8 cellular contexts compared by ENCODE assay signal in genomic region chr18:54119524-54120019, GRCh38.
DNase-seq lines count a peak whose midpoint lies in the region; ATAC-seq and TF ChIP-seq lines count a peak whose summit lies in the region.

No MANE protein-coding gene starts in this region.

- H3K36me3 ChIP-seq in mucosa of descending colon (ENCODE audit: low read depth), result no peaks in the 10 kb centered on the region

- peaks cover 20% of the 10 kb centered on the region for H3K4me1 Mint-ChIP-seq in endothelial cell (ENCODE audit: unreplicated experiment)

- TF ChIP-seq CTCF in C4-2B (conservative IDR thresholded peaks at IDR 0.05) (peak; percentile 82), endothelial cell (IDR thresholded peaks at IDR 0.05; ENCODE audit: unreplicated experiment) (peak; percentile 80), mucosa of descending colon (IDR thresholded peaks at IDR 0.05) (peak; percentile 24)

- peak; percentile 49 for DNase-seq in NCI-H1092 (lab: John Stamatoyannopoulos, UW)
- DNase-seq in SKM-1 treated with dmso at 0.1 percent for 144 hours (lab: John Stamatoyannopoulos, UW; ENCODE audit: unreplicated experiment), result peak; percentile 46
- DNase-seq in endothelial cell (ENCODE audit: low spot score), result peak; percentile 19
- DNase-seq in mucosa of descending colon, result peak in 1 of 3 donors; percentile 53
- DNase-seq in T1000 (lab: John Stamatoyannopoulos, UW), result no peak

- no peak overlapping the region for H3K27ac ChIP-seq in C4-2B

- ATAC-seq in GM18502 (IDR thresholded peaks at IDR 0.05; ENCODE audit: poor library complexity, unreplicated experiment) (peak; percentile 95), HG02798 (IDR thresholded peaks at IDR 0.05; ENCODE audit: poor library complexity, unreplicated experiment) (peak; percentile 93), mucosa of descending colon (peak; percentile 73)

- no peak overlapping the region for H3K27ac Mint-ChIP-seq in endothelial cell (ENCODE audit: unreplicated experiment)

- no peaks in the 10 kb centered on the region for H3K36me3 Mint-ChIP-seq in endothelial cell (ENCODE audit: low read depth, unreplicated experiment)

- H3K9me3 ChIP-seq in mucosa of descending colon, result no peaks in the 10 kb centered on the region

- no peak overlapping the region for H3K4me3 Mint-ChIP-seq in endothelial cell (ENCODE audit: unreplicated experiment)

- no peaks in the 10 kb centered on the region for H3K9me3 Mint-ChIP-seq in endothelial cell (ENCODE audit: unreplicated experiment)

- intact Hi-C loops in mucosa of descending colon (cut with DNase I, micrococcal nuclease), result loop anchor here in 1 of 2 donors (10.0 kb wide), 1 partner anchor 425 kb away; no protein-coding TSS in a partner anchor

- no peaks in the 10 kb centered on the region for H3K4me1 ChIP-seq in mucosa of descending colon (ENCODE audit: low read depth)

- H3K27me3 Mint-ChIP-seq in endothelial cell (ENCODE audit: unreplicated experiment), result peaks cover 10% of the 10 kb centered on the region

- no peak overlapping the region for H3K4me3 ChIP-seq in mucosa of descending colon

Comparison
In these comparisons a context has a peak if more than half of its experiments do, and no peak if none do; other contexts are left out.
1. CTCF ChIP-seq: peak in every context shown above with its lines; median percentile 82 in C4-2B; 80 in endothelial cell; 24 in mucosa of descending colon.